Comparison of ENCODE assay signal across 7 cellular contexts in genomic region chr12:1592444-1593231, GRCh38. TPM values are rescaled to one million over a fixed set of nuclear protein-coding genes. Genes with fewer than 3 reads are reported as not detected.
DNase-seq lines count a peak whose midpoint lies in the region; ATAC-seq and TF ChIP-seq lines count a peak whose summit lies in the region.

No MANE protein-coding gene starts in this region.

- WGBS in lung, 2 donors = 27 to 51% methylated on average over 30 of the region's 30 CpGs

- peak; percentile 43 for DNase-seq in NCI-H1105 (lab: John Stamatoyannopoulos, UW)
- peak; percentile 67 for DNase-seq in activated CD4-positive, CD25-positive, alpha-beta regulatory T cell treated with anti-CD3 and anti-CD28 coated beads, Interleukin-2, amount 50 U/mL, for 72 hours
- DNase-seq in colonic mucosa = peak; percentile 76
- no peak for DNase-seq in lung (ENCODE audit: low spot score)
- peak; percentile 37 for DNase-seq in stimulated activated CD8-positive, alpha-beta memory T cell treated with anti-CD3 and anti-CD28 coated beads, Interleukin-12 subunit alpha, Interleukin-12 subunit beta, amount 100 ng/mL, for 4 hours (ENCODE audit: low read depth)

- TF ChIP-seq CTCF in colonic mucosa (IDR thresholded peaks at IDR 0.05) (no peak), lung (IDR thresholded peaks at IDR 0.05; ENCODE audit: control extremely low read depth, extremely low read depth) (no peak)

- H3K27ac ChIP-seq in colonic mucosa (peak overlapping the region; percentile 94), lung (ENCODE audit: low read depth in 1 of 2, low read length in 1 of 2) (peak overlapping the region in 1 of 2 donors; percentile 96)

- H3K4me3 ChIP-seq in colonic mucosa (peak overlapping the region; percentile 57), lung (peak overlapping the region; percentile 69)

- TF ChIP-seq POLR2A in GM15510 (IDR thresholded peaks at IDR 0.05; ENCODE audit: borderline replicate concordance, extremely low read depth, insufficient read length) = peak; percentile 24

- no peak for ATAC-seq in lung (ENCODE audit: insufficient read depth, low FRiP score)
- ATAC-seq in HG03045 (IDR thresholded peaks at IDR 0.05; ENCODE audit: unreplicated experiment) = no peak

- H3K4me1 ChIP-seq in colonic mucosa (peaks cover 3% of the 10 kb centered on the region), lung (ENCODE audit: control insufficient read depth in 2 of 2, insufficient read depth in 2 of 2, low read length in 2 of 2) (peaks cover 6 to 14% of the 10 kb centered on the region in 2 donors)

- H3K9ac ChIP-seq in colonic mucosa (ENCODE audit: low read depth in 2 of 2, low read length in 2 of 2) = peak overlapping the region; percentile 86 to 90

- intact Hi-C loops in colonic mucosa (cut with DNase I) = no loop called here

- H3K9me3 ChIP-seq in colonic mucosa (no peaks in the 10 kb centered on the region), lung (ENCODE audit: control insufficient read depth in 2 of 2, insufficient read depth in 1 of 2, low read length in 1 of 2) (no peaks in the 10 kb centered on the region)

- H3K36me3 ChIP-seq in colonic mucosa = no peaks in the 10 kb centered on the region
- no peaks in the 10 kb centered on the region for H3K36me3 ChIP-seq in lung (ENCODE audit: control insufficient read depth in 2 of 2, insufficient read depth in 2 of 2, low read length in 2 of 2)

- no peaks in the 10 kb centered on the region for H3K27me3 ChIP-seq in colonic mucosa
- no peaks in the 10 kb centered on the region for H3K27me3 ChIP-seq in lung (ENCODE audit: control insufficient read depth, insufficient read depth)

RNA-seq across cellular contexts. Expression of gene FBXL14, which starts 1.7 kb away (rescaled TPM):
- 10 to 100 TPM; 32.3 to 37.4 TPM for total RNA-seq in colonic mucosa
- total RNA-seq in lung = 10 to 100 TPM; 12.6 to 23.0 TPM
- polyA plus RNA-seq in lung = 10 to 100 TPM in 1 of 2 donors, 1 to 10 TPM in 1; 4.4 to 13.6 TPM

RNA-seq across cellular contexts. Expression of gene WNT5B, which starts 36.4 kb away (rescaled TPM):
- 1 to 10 TPM; 1.5 to 5.9 TPM for total RNA-seq in colonic mucosa
- total RNA-seq in lung = 10 to 100 TPM in 1 of 2 donors, 1 to 10 TPM in 1; 7.8 to 12.6 TPM
- polyA plus RNA-seq in lung = 1 to 10 TPM; 2.8 to 3.6 TPM
